In genomic region chr17:8736362-8736761, GRCh38 we compare ENCODE assay signal across 22 cellular contexts. TPM values are rescaled to one million over a fixed set of nuclear protein-coding genes. Genes with fewer than 3 reads are reported as not detected.
DNase-seq lines count a peak whose midpoint lies in the region; ATAC-seq, FAIRE-seq and TF ChIP-seq lines count a peak whose summit lies in the region.
"Had no signal": no experiment of that assay in that cellular context is flagged by ENCODE, and none has a peak within 500 bp of the region (broad histone marks: within the 10 kb centered on the region; RNA-seq: fewer than 3 reads in every experiment).

No MANE protein-coding gene starts in this region.

- peaks cover 0 to 11% of the 10 kb centered on the region in 2 donors for H3K4me1 ChIP-seq in ascending aorta
- H3K4me1 ChIP-seq in neuronal stem cell (ENCODE audit: control insufficient read depth in 2 of 2, insufficient read depth in 1 of 2, low read depth in 1 of 2, low read length in 2 of 2), result peaks cover 0 to 13% of the 10 kb centered on the region in 2 donors
- peaks cover 6 to 38% of the 10 kb centered on the region in 2 donors for H3K4me1 ChIP-seq in thoracic aorta (ENCODE audit: control insufficient read depth in 1 of 2, low read depth in 2 of 2)
- no peaks in the 10 kb centered on the region for H3K4me1 ChIP-seq in kidney (ENCODE audit: control insufficient read depth in 1 of 2, insufficient read depth in 1 of 2, low read depth in 1 of 2, low read length in 2 of 2)
- H3K4me1 ChIP-seq: BE2C had no signal

- H3K9ac ChIP-seq in neuronal stem cell (ENCODE audit: low read depth, low read length, poor library complexity), result no peak overlapping the region
- no peak overlapping the region for H3K9ac ChIP-seq in kidney (ENCODE audit: low read length in 2 of 2)
- H3K9ac ChIP-seq: GM23248 had no signal

- TF ChIP-seq CTCF in ascending aorta (IDR thresholded peaks at IDR 0.05), result no peak
- no peak for TF ChIP-seq CTCF in thoracic aorta (IDR thresholded peaks at IDR 0.05)
- no peak for TF ChIP-seq CTCF in kidney (IDR thresholded peaks at IDR 0.05; ENCODE audit: borderline replicate concordance, extremely low read depth, insufficient read depth)
- no peak for TF ChIP-seq CTCF in dorsolateral prefrontal cortex (IDR thresholded peaks at IDR 0.05 in 54 of 56, conservative IDR thresholded peaks at IDR 0.05 in 2 of 56; ENCODE audit: low read depth in 1 of 56, partially characterized antibody in 56 of 56)

- WGBS in neuronal stem cell (ENCODE audit: extremely low coverage in 2 of 2, insufficient read length in 2 of 2, insufficient replicate concordance in 1 of 2), 2 donors, result no CpG with 5 or more reads among the region's 6 CpGs

- no peak overlapping the region for H2AFZ ChIP-seq in neuronal stem cell (ENCODE audit: low read length)
- H2AFZ ChIP-seq: GM23248 had no signal

- peak overlapping the region; percentile 87 for H2AK5ac ChIP-seq in neuronal stem cell (ENCODE audit: low read depth, low read length)

- no peaks in the 10 kb centered on the region for H3K79me1 ChIP-seq in neuronal stem cell (ENCODE audit: low read depth, low read length)

- no peak overlapping the region for H3K14ac ChIP-seq in neuronal stem cell (ENCODE audit: low read length)

- no peaks in the 10 kb centered on the region for H3K27me3 ChIP-seq in ascending aorta
- no peaks in the 10 kb centered on the region for H3K27me3 ChIP-seq in neuronal stem cell (ENCODE audit: control insufficient read depth in 3 of 3, insufficient read depth in 3 of 3, low read depth in 1 of 3, low read length in 3 of 3)
- H3K27me3 ChIP-seq in thoracic aorta (replicated peaks; ENCODE audit: insufficient read depth), result no peaks in the 10 kb centered on the region
- peaks cover 0 to 12% (median 0%) of the 10 kb centered on the region in 45 donors for H3K27me3 ChIP-seq in dorsolateral prefrontal cortex
- H3K27me3 ChIP-seq: BE2C had no signal

- intact Hi-C loops in ascending aorta (cut with DNase I) (no loop called here), kidney (cut with DNase I) (no loop called here), dorsolateral prefrontal cortex (cut with DNase I) (no loop called here)

- no peak overlapping the region for H3K4me2 ChIP-seq in neuronal stem cell (ENCODE audit: insufficient read depth, low read length, poor library complexity, severe bottlenecking)

- H3K23ac ChIP-seq in neuronal stem cell (ENCODE audit: low read depth, low read length, poor library complexity), result no peak overlapping the region

- no peak overlapping the region for H3K4ac ChIP-seq in neuronal stem cell (ENCODE audit: low read length)

- no peak overlapping the region for H2BK120ac ChIP-seq in neuronal stem cell (ENCODE audit: low read depth, low read length)

- FAIRE-seq in kidney (lab: Jason Lieb, UNC), result no peak
- FAIRE-seq: A204.1, D721Med, G401.6, GM12891, GM19239, H54, HepG2 had no signal

- no peak overlapping the region for H2BK5ac ChIP-seq in neuronal stem cell (ENCODE audit: low read length)

- no peaks in the 10 kb centered on the region for H3K36me3 ChIP-seq in ascending aorta
- H3K36me3 ChIP-seq in neuronal stem cell (replicated peaks in 1 of 2; ENCODE audit: control insufficient read depth in 2 of 2, insufficient read depth in 2 of 2, low read length in 2 of 2), result no peaks in the 10 kb centered on the region
- H3K36me3 ChIP-seq in thoracic aorta, result no peaks in the 10 kb centered on the region
- H3K36me3 ChIP-seq in kidney (ENCODE audit: control insufficient read depth in 1 of 2, insufficient read depth in 2 of 2, low read length in 2 of 2), result no peaks in the 10 kb centered on the region
- H3K36me3 ChIP-seq: BE2C had no signal

- H2BK15ac ChIP-seq in neuronal stem cell (ENCODE audit: low read length), result no peak overlapping the region

- peak overlapping the region; percentile 42 to 60 for H3K27ac ChIP-seq in ascending aorta
- H3K27ac ChIP-seq in neuronal stem cell (replicated peaks; ENCODE audit: low read length), result no peak overlapping the region
- H3K27ac ChIP-seq in thoracic aorta, result peak overlapping the region; percentile 18 to 57
- no peak overlapping the region for H3K27ac ChIP-seq in kidney (ENCODE audit: low read depth in 2 of 2, low read length in 2 of 2)
- no peak overlapping the region for H3K27ac ChIP-seq in dorsolateral prefrontal cortex
- H3K27ac ChIP-seq: GM23248 had no signal

- H2BK12ac ChIP-seq in neuronal stem cell (ENCODE audit: low read length), result peak overlapping the region; percentile 81

- DNase-seq in ascending aorta (ENCODE audit: low spot score in 2 of 2) (no peak), ecto neural progenitor cell (ENCODE audit: low spot score) (peak; percentile 45), neuronal stem cell (ENCODE audit: low spot score) (no peak), thoracic aorta (ENCODE audit: low spot score) (no peak), kidney (no peak), dorsolateral prefrontal cortex (no peak)
- DNase-seq in NK-92 treated with Interleukin-12 subunit alpha and Interleukin-12 subunit beta, amount 100 ng/mL, for 24 hours (lab: John Stamatoyannopoulos, UW), result no peak
- DNase-seq: ACHN; BE2C; C1 segment of cervical spinal cord; Caco-2; CD4-positive, CD25-positive, alpha-beta regulatory T cell; CD8-positive, alpha-beta memory T cell; GM23248; HCEC 1CT had no signal

- no peak overlapping the region for H4K8ac ChIP-seq in neuronal stem cell (ENCODE audit: low read depth, low read length)

- H3K9me3 ChIP-seq in ascending aorta (no peaks in the 10 kb centered on the region), neuronal stem cell (replicated peaks in 1 of 2; ENCODE audit: control insufficient read depth in 2 of 2, insufficient read depth in 1 of 2, low read depth in 1 of 2, low read length in 2 of 2) (no peaks in the 10 kb centered on the region), thoracic aorta (no peaks in the 10 kb centered on the region), kidney (ENCODE audit: control insufficient read depth in 1 of 2, low read length in 2 of 2) (no peaks in the 10 kb centered on the region)
- H3K9me3 ChIP-seq: BE2C, Caco-2 had no signal

- H3K4me3 ChIP-seq in ascending aorta (no peak overlapping the region), neuronal stem cell (ENCODE audit: low read length in 2 of 2) (no peak overlapping the region), thoracic aorta (no peak overlapping the region), kidney (ENCODE audit: low read length in 2 of 2) (no peak overlapping the region), dorsolateral prefrontal cortex (no peak overlapping the region)
- H3K4me3 ChIP-seq: GM23248 had no signal

- H3K18ac ChIP-seq in neuronal stem cell (ENCODE audit: low read length), result peak overlapping the region; percentile 77

- no peak overlapping the region for H4K91ac ChIP-seq in neuronal stem cell (ENCODE audit: low read depth, low read length, poor library complexity)

- ATAC-seq in thoracic aorta (ENCODE audit: insufficient number of reproducible peaks, low FRiP score, low read depth), result no peak
- ATAC-seq: HepG2 had no signal

RNA-seq across cellular contexts. Expression of gene CCDC42, which starts 8.3 kb away (rescaled TPM):
- not detected for total RNA-seq in ascending aorta
- not detected for polyA plus RNA-seq in neuronal stem cell (2013, experiment 1 of 2)
- polyA plus RNA-seq in neuronal stem cell (2013, experiment 2 of 2), result 0.03 TPM
- not detected for total RNA-seq in thoracic aorta
- total RNA-seq in kidney, result not detected
- not detected for polyA plus RNA-seq in kidney (ENCODE audit: insufficient read depth, low read depth, low replicate concordance)
- under 1 TPM in 3 of 120 experiments, not detected in 117; 0.32 to 0.50 (median 0.47) TPM for total RNA-seq in dorsolateral prefrontal cortex
- total RNA-seq: Caco-2; CD4-positive, CD25-positive, alpha-beta regulatory T cell; GM23248; HepG2 had no signal
- polyA plus RNA-seq: CD8-positive, alpha-beta memory T cell; GM23248; HepG2 had no signal

RNA-seq across cellular contexts. Expression of gene SPDYE4, which starts 22.0 kb away (rescaled TPM):
- total RNA-seq in ascending aorta (not detected), thoracic aorta (not detected), kidney (not detected), dorsolateral prefrontal cortex (not detected)
- not detected for polyA plus RNA-seq in neuronal stem cell (2013, experiment 1 of 2)
- polyA plus RNA-seq in neuronal stem cell (2013, experiment 2 of 2), result not detected
- polyA plus RNA-seq in kidney (ENCODE audit: insufficient read depth, low read depth, low replicate concordance), result not detected
- total RNA-seq: Caco-2; CD4-positive, CD25-positive, alpha-beta regulatory T cell; CD8-positive, alpha-beta memory T cell; GM23248; HepG2 had no signal
- polyA plus RNA-seq: CD4-positive, CD25-positive, alpha-beta regulatory T cell; CD8-positive, alpha-beta memory T cell; GM23248; HepG2 had no signal

Comparison
In these comparisons a context has a peak if more than half of its experiments do, and no peak if none do; other contexts are left out.
1. H3K27ac ChIP-seq: peak in ascending aorta (2 of 2) and thoracic aorta (2 of 2); none in neuronal stem cell (single experiment), kidney (0 of 2) and dorsolateral prefrontal cortex (0 of 59).